Comparison of ENCODE assay signal across 11 cellular contexts in the genomic region with DNA sequence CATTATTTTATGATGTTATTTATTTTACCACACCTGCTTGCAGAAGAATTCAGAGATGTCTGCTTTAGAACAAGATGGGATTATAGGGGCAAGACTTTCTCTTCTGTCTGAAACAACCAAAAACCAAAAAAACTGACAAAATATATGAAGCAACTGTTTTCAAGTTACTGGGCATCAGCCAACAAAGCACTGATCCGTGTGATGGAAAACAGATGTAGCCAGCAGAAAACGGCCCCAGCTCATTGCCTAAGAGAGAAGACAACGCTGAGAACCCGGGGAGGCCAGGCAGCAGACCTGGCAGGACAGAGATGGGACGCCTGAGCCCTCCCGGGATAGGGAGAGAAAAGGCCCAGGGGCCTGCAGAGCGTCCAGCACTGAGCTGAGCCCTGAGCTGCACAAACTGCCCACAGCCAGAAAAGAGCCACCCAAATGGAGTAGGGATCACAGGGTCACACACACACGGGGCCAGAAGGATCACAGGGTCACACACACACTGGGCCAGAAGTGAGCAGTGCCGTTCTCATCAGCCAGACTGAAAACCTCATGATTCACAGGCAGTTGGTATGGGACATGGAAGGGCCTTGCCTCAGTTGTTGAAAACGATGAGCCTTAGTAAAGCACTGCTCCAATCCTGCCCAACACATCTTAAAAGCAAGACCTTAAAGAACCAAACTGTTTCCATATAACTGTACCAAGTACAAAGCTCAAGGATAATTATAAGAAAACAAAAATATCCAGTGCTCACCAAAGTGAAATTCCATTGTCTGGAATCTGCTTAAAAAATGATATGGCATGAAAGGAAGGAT. TPM values are rescaled to one million over a fixed set of nuclear protein-coding genes. Genes with fewer than 3 reads are reported as not detected.
DNase-seq lines count a peak whose midpoint lies in the region; ATAC-seq and TF ChIP-seq lines count a peak whose summit lies in the region.
"Had no signal": no experiment of that assay in that cellular context is flagged by ENCODE, and none has a peak within 500 bp of the region (broad histone marks: within the 10 kb centered on the region; RNA-seq: fewer than 3 reads in every experiment).

No MANE protein-coding gene starts in this region.

- peak overlapping the region; percentile 98 for H3K14ac ChIP-seq in IMR-90 (replicated peaks; ENCODE audit: low read depth, low read length)

- DNase-seq in IMR-90 (peak; percentile 92), brain microvascular endothelial cell (no peak), left kidney (ENCODE audit: low read depth, low spot score) (peak; percentile 54), thoracic aorta (ENCODE audit: low spot score) (no peak), midbrain (lab: John Stamatoyannopoulos, UW) (no peak), DMS114 treated with DMSO at 0.1 percent for 48 hours (lab: John Stamatoyannopoulos, UW; ENCODE audit: unreplicated experiment) (no peak)
- DNase-seq in activated T-helper 2 cell treated with anti-CD3 and anti-CD28 coated beads, Interferon-gamma antibody, Interleukin-2, Interleukin-4, amounts not matched to agents 10 μg/mL and 5 μg/mL and 100 μg/mL, durations not matched to agents 14 hours and 24 hours and 36 hours (ENCODE audit: low spot score), result no peak
- DNase-seq: activated CD4-positive, alpha-beta T cell treated with anti-CD3 and anti-CD28 coated beads for 4 hours; occipital lobe had no signal

- BruUV-seq in IMR-90 (replicated peaks; lab: Mats Ljungman, UMichigan), result no TSS peak

- peaks cover 44% of the 10 kb centered on the region for H3K4me1 ChIP-seq in IMR-90 (ENCODE audit: control insufficient read depth, insufficient read depth, low read length)
- H3K4me1 ChIP-seq in thoracic aorta (ENCODE audit: control insufficient read depth in 1 of 2, low read depth in 2 of 2), result peaks cover 27 to 65% of the 10 kb centered on the region in 2 donors

- intact Hi-C loops in IMR-90 (cut with micrococcal nuclease), result no loop called here
- intact Hi-C loops in activated T-helper 2 cell treated with anti-CD3 and anti-CD28 coated beads, Interferon-gamma antibody, Interleukin-2, Interleukin-4, amounts not matched to agents 10 μg/mL and 5 μg/mL and 100 μg/mL, durations not matched to agents 14 hours and 24 hours and 36 hours (cut with micrococcal nuclease), result no loop called here

- peak overlapping the region; percentile 98 for H3K4ac ChIP-seq in IMR-90 (ENCODE audit: low read depth, low read length)

- H2BK15ac ChIP-seq in IMR-90 (ENCODE audit: low read depth, low read length), result peak overlapping the region; percentile 46

- peak overlapping the region; percentile 91 for H4K91ac ChIP-seq in IMR-90 (ENCODE audit: insufficient read depth, low read depth, low read length)

- peak overlapping the region; percentile 94 for H2AK5ac ChIP-seq in IMR-90 (ENCODE audit: low read depth, low read length)

- no peak overlapping the region for H3K4me3 ChIP-seq in IMR-90 (ENCODE audit: insufficient read depth, low read depth, low read length)
- H3K4me3 ChIP-seq in brain microvascular endothelial cell (ENCODE audit: low read depth, low read length), result no peak overlapping the region
- H3K4me3 ChIP-seq in thoracic aorta, result peak overlapping the region; percentile 48

- H3K36me3 ChIP-seq in IMR-90 (ENCODE audit: control insufficient read depth, insufficient read depth, low read length), result peaks cover 3% of the 10 kb centered on the region; the same call in 1 of the 2 replicates
- H3K36me3 ChIP-seq in brain microvascular endothelial cell (replicated peaks), result peaks cover 2% of the 10 kb centered on the region
- no peaks in the 10 kb centered on the region for H3K36me3 ChIP-seq in thoracic aorta

- peak overlapping the region; percentile 28 to 97 for H4K8ac ChIP-seq in IMR-90 (ENCODE audit: low read depth in 2 of 2, low read length in 2 of 2)

- dilution Hi-C loops in IMR-90 (cut with HindIII; ENCODE audit: low sequenced_read_pairs, unreplicated experiment), result no loop called here

- H3K56ac ChIP-seq in IMR-90 (ENCODE audit: extremely low read depth, insufficient read depth, low read length), result peak overlapping the region; percentile 80

- 4% methylated on average over 7 of the region's 10 CpGs; no CpG with 5 or more reads in 1 of the 2 experiments for WGBS in IMR-90 (ENCODE audit: extremely low coverage in 2 of 2, insufficient read length in 1 of 2), 2 experiments

- no peaks in the 10 kb centered on the region for H3K27me3 Mint-ChIP-seq in activated T-helper 2 cell treated with anti-CD3 and anti-CD28 coated beads, Interferon-gamma antibody, Interleukin-2, Interleukin-4, amounts not matched to agents 10 μg/mL and 5 μg/mL and 100 μg/mL, durations not matched to agents 14 hours and 24 hours and 36 hours (ENCODE audit: low read depth)

- no peaks in the 10 kb centered on the region for H3K4me1 Mint-ChIP-seq in activated T-helper 2 cell treated with anti-CD3 and anti-CD28 coated beads, Interferon-gamma antibody, Interleukin-2, Interleukin-4, amounts not matched to agents 10 μg/mL and 5 μg/mL and 100 μg/mL, durations not matched to agents 14 hours and 24 hours and 36 hours (ENCODE audit: low read depth)
- H3K4me1 Mint-ChIP-seq: stimulated activated effector memory CD8-positive, alpha-beta T cell treated with anti-CD3 and anti-CD28 coated beads, Interleukin-12 subunit alpha, Interleukin-12 subunit beta, amount 100 ng/mL, for 72 hours had no signal

- peak overlapping the region; percentile 45 for H2AFZ ChIP-seq in IMR-90 (replicated peaks; ENCODE audit: low read length, poor library complexity)

- peak overlapping the region; percentile 28 for H3K4me2 ChIP-seq in IMR-90 (ENCODE audit: low read depth, low read length)

- CTCF ChIA-PET in IMR-90 (lab: Yijun Ruan, JAX), result interaction anchor here (0.8 to 2.4 kb wide), 7 partner anchors 10 to 131 kb away, joined by 3 to 7 read pairs (median 3); no protein-coding TSS in a partner anchor

- POLR2A ChIA-PET in IMR-90 (lab: Charles Lee; ENCODE audit: unreplicated experiment), result no interaction called here

- peak overlapping the region; percentile 81 for H4K5ac ChIP-seq in IMR-90 (ENCODE audit: low read depth, low read length)

- no peak for TF ChIP-seq RAD21 in IMR-90 (IDR thresholded peaks at IDR 0.05; ENCODE audit: low read length)

- H3K9ac ChIP-seq in IMR-90 (ENCODE audit: low read depth, low read length), result peak overlapping the region; percentile 12

- H2AK9ac ChIP-seq in IMR-90 (replicated peaks; ENCODE audit: low read depth, low read length, poor library complexity), result peak overlapping the region; percentile 39

- TF ChIP-seq POLR2A in IMR-90 (IDR thresholded peaks at IDR 0.05; ENCODE audit: low read depth, low read length), result no peak; the same call in none of the 2 replicates

- H3K23ac ChIP-seq in IMR-90 (ENCODE audit: low read depth, low read length), result peak overlapping the region; percentile 98

- H4K20me1 ChIP-seq in IMR-90 (ENCODE audit: insufficient read depth, low read length), result peaks cover 74% of the 10 kb centered on the region

- peaks cover 25% of the 10 kb centered on the region for H3K9me1 ChIP-seq in IMR-90 (ENCODE audit: insufficient read depth, low read length)

- H3K79me1 ChIP-seq in IMR-90 (ENCODE audit: low read depth in 1 of 2, low read length in 2 of 2), result peaks cover 12 to 49% of the 10 kb centered on the region in 2 experiments; a peak in 3 of 4 replicates

- H3K9me3 Mint-ChIP-seq in activated T-helper 2 cell treated with anti-CD3 and anti-CD28 coated beads, Interferon-gamma antibody, Interleukin-2, Interleukin-4, amounts not matched to agents 10 μg/mL and 5 μg/mL and 100 μg/mL, durations not matched to agents 14 hours and 24 hours and 36 hours, result no peaks in the 10 kb centered on the region
- H3K9me3 Mint-ChIP-seq: stimulated activated effector memory CD8-positive, alpha-beta T cell treated with anti-CD3 and anti-CD28 coated beads, Interleukin-12 subunit alpha, Interleukin-12 subunit beta, amount 100 ng/mL, for 72 hours had no signal

- H2BK120ac ChIP-seq in IMR-90 (ENCODE audit: low read depth, low read length), result peak overlapping the region; percentile 95

- H3K9me3 ChIP-seq in IMR-90 (ENCODE audit: control insufficient read depth, insufficient read depth, low read length) (peaks cover 3% of the 10 kb centered on the region; the same call in 1 of the 2 replicates), thoracic aorta (peaks cover 3% of the 10 kb centered on the region)

- ATAC-seq in IMR-90 (ENCODE audit: low read depth) (peak; percentile 9), thoracic aorta (ENCODE audit: insufficient number of reproducible peaks, low FRiP score, low read depth) (no peak), HG03457 (IDR thresholded peaks at IDR 0.05; ENCODE audit: unreplicated experiment) (no peak)

- no peak overlapping the region for H3K4me3 Mint-ChIP-seq in activated T-helper 2 cell treated with anti-CD3 and anti-CD28 coated beads, Interferon-gamma antibody, Interleukin-2, Interleukin-4, amounts not matched to agents 10 μg/mL and 5 μg/mL and 100 μg/mL, durations not matched to agents 14 hours and 24 hours and 36 hours (ENCODE audit: low read depth)
- H3K4me3 Mint-ChIP-seq: stimulated activated effector memory CD8-positive, alpha-beta T cell treated with anti-CD3 and anti-CD28 coated beads, Interleukin-12 subunit alpha, Interleukin-12 subunit beta, amount 100 ng/mL, for 72 hours had no signal

- H2BK5ac ChIP-seq in IMR-90 (ENCODE audit: low read depth, low read length, poor library complexity, severe bottlenecking), result peak overlapping the region; percentile 94

- no peaks in the 10 kb centered on the region for H3K36me3 Mint-ChIP-seq in activated T-helper 2 cell treated with anti-CD3 and anti-CD28 coated beads, Interferon-gamma antibody, Interleukin-2, Interleukin-4, amounts not matched to agents 10 μg/mL and 5 μg/mL and 100 μg/mL, durations not matched to agents 14 hours and 24 hours and 36 hours (ENCODE audit: low read depth)
- H3K36me3 Mint-ChIP-seq: stimulated activated effector memory CD8-positive, alpha-beta T cell treated with anti-CD3 and anti-CD28 coated beads, Interleukin-12 subunit alpha, Interleukin-12 subunit beta, amount 100 ng/mL, for 72 hours had no signal

- H3K18ac ChIP-seq in IMR-90 (ENCODE audit: low read depth, low read length), result peak overlapping the region; percentile 91

- in situ Hi-C loops in IMR-90 (cut with MboI; ENCODE audit: low sequenced_read_pairs) (no loop called here), brain microvascular endothelial cell (cut with HindIII; ENCODE audit: low pct_ligation_motif_present, low sequenced_read_pairs) (loop anchor here (25.0 kb wide), 1 partner anchor 145 kb away; no protein-coding TSS in a partner anchor)

- H3K27me3 ChIP-seq in IMR-90 (ENCODE audit: control insufficient read depth, insufficient read depth, low read length) (no peaks in the 10 kb centered on the region), brain microvascular endothelial cell (replicated peaks) (no peaks in the 10 kb centered on the region), thoracic aorta (replicated peaks; ENCODE audit: insufficient read depth) (no peaks in the 10 kb centered on the region)

- H3K27ac Mint-ChIP-seq in activated T-helper 2 cell treated with anti-CD3 and anti-CD28 coated beads, Interferon-gamma antibody, Interleukin-2, Interleukin-4, amounts not matched to agents 10 μg/mL and 5 μg/mL and 100 μg/mL, durations not matched to agents 14 hours and 24 hours and 36 hours, result no peak overlapping the region
- H3K27ac Mint-ChIP-seq: stimulated activated effector memory CD8-positive, alpha-beta T cell treated with anti-CD3 and anti-CD28 coated beads, Interleukin-12 subunit alpha, Interleukin-12 subunit beta, amount 100 ng/mL, for 72 hours had no signal

- H3K27ac ChIP-seq in IMR-90 (ENCODE audit: insufficient read depth, low read length), result peak overlapping the region; percentile 65
- peak overlapping the region; percentile 99 for H3K27ac ChIP-seq in brain microvascular endothelial cell
- peak overlapping the region; percentile 84 to 87 for H3K27ac ChIP-seq in thoracic aorta

- TF ChIP-seq CTCF in IMR-90 (conservative IDR thresholded peaks at IDR 0.05; ENCODE audit: low read depth, low read length) (no peak), brain microvascular endothelial cell (IDR thresholded peaks at IDR 0.05; ENCODE audit: low read depth, low read length, missing control alignments) (no peak), thoracic aorta (IDR thresholded peaks at IDR 0.05) (no peak)

- H2BK20ac ChIP-seq in IMR-90 (ENCODE audit: low read depth, low read length), result peak overlapping the region; percentile 89

RNA-seq across cellular contexts. Expression of a gene that starts 12.1 kb away (rescaled TPM):
- total RNA-seq in IMR-90 (2012; rRNA removed) (148 and 153 TPM in 2 replicates), thoracic aorta (100 to 1,000 TPM in 1 of 2 donors, 10 to 100 TPM in 1; 97.5 to 114 TPM)
- 268 and 332 TPM in 2 replicates for polyA plus RNA-seq in IMR-90 (2012; rRNA removed)
- polyA plus RNA-seq in IMR-90 (2012; cell fraction: cytosol; rRNA removed), result 300 and 432 TPM in 2 replicates
- polyA plus RNA-seq in IMR-90 (2012; cell fraction: nucleus; rRNA removed; ENCODE audit: low replicate concordance), result 369 and 399 TPM in 2 replicates
- total RNA-seq in activated T-helper 2 cell treated with anti-CD3 and anti-CD28 coated beads, Interferon-gamma antibody, Interleukin-2, Interleukin-4, amounts not matched to agents 10 μg/mL and 5 μg/mL and 100 μg/mL, durations not matched to agents 14 hours and 24 hours and 36 hours, result 2.0 and 2.3 TPM in 2 replicates

Comparison
In these comparisons a context has a peak if more than half of its experiments do, and no peak if none do; other contexts are left out.
1. DNase-seq: peak in IMR-90 (single experiment) and left kidney (single experiment); none in brain microvascular endothelial cell (single experiment), thoracic aorta (single experiment), midbrain (single experiment), DMS114 treated with DMSO at 0.1 percent for 48 hours (single experiment) and activated T-helper 2 cell treated with anti-CD3 and anti-CD28 coated beads, Interferon-gamma antibody, Interleukin-2, Interleukin-4, amounts not matched to agents 10 μg/mL and 5 μg/mL and 100 μg/mL, durations not matched to agents 14 hours and 24 hours and 36 hours (single experiment).
2. RNA of a gene that starts 12.1 kb away (total RNA-seq): 148 to 153 TPM in IMR-90 and 97.5 to 114 TPM in thoracic aorta; 2.0 to 2.3 TPM in activated T-helper 2 cell treated with anti-CD3 and anti-CD28 coated beads, Interferon-gamma antibody, Interleukin-2, Interleukin-4, amounts not matched to agents 10 μg/mL and 5 μg/mL and 100 μg/mL, durations not matched to agents 14 hours and 24 hours and 36 hours; every median in the first group is over 10 times any median in the second.
3. Peak in every context shown above with its lines, with median percentiles within 50 percentile points of each other: H3K27ac ChIP-seq.